ENCODE assay signal across 34 cellular contexts in the genomic region with DNA sequence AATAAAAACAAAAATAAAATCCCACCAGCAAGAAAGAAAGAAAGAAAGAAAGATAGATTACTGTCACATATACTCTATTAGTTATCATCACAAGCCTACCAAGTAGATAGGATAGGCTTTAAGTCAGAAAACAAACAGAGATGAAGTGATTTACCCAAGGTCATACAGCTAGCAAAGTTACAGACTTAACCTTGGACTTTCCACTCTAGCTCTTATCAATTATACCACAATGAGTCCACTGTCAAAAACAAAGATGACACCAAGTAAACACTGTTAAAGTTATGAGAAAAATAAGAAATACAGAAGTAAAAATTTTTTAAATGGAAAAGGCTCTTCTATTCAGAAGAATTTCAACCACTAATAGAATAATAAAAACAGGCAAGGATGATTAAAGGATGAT.
"Had no signal": no experiment of that assay in that cellular context is flagged by ENCODE, and none has a peak within 500 bp of the region (broad histone marks: within the 10 kb centered on the region; RNA-seq: fewer than 3 reads in every experiment).

No MANE protein-coding gene starts in this region.

- ATAC-seq: activated naive CD4-positive, alpha-beta T cell treated with anti-CD3 and anti-CD28 coated beads, Interleukin-2, amount 50 U/mL, for 72 hours; activated naive CD8-positive, alpha-beta T cell treated with anti-CD3 and anti-CD28 coated beads, Interleukin-2, amount 50 U/mL, for 24 hours; activated T-cell treated with anti-CD3 and anti-CD28 coated beads, Interleukin-2, amount 50 U/mL, for 4 hours; activated T-cell treated with anti-CD3 and anti-CD28 coated beads, Interleukin-2, amount 50 U/mL, for 72 hours; activated T-helper 17 cell treated with anti-CD3 and anti-CD28 coated beads, Interleukin-2, amount 50 U/mL, for 72 hours; body of pancreas had no signal

- H3K27me3 ChIP-seq: adrenal gland, ascending aorta, body of pancreas, brain microvascular endothelial cell, breast epithelium, cardiac muscle cell had no signal

- H3K27ac ChIP-seq: adrenal gland, ascending aorta, body of pancreas, brain microvascular endothelial cell, breast epithelium, cardiac muscle cell had no signal

- DNase-seq: activated effector memory CD4-positive, alpha-beta T cell treated with anti-CD3 and anti-CD28 coated beads, Interleukin-2, amount 50 U/mL, for 16 hours; activated effector memory CD4-positive, alpha-beta T cell treated with Interleukin-2 at 50 U/mL for 16 hours; activated gamma-delta T cell; activated gamma-delta T cell treated with Interleukin-2 at 50 U/mL for 16 hours; activated naive CD4-positive, alpha-beta T cell; activated naive CD4-positive, alpha-beta T cell treated with anti-CD3 and anti-CD28 coated beads for 36 hours; activated naive CD4-positive, alpha-beta T cell treated with anti-CD3 and anti-CD28 coated beads, Interleukin-2, amount 10 ng/mL, durations not matched to agents 7 days and 5 days; activated naive CD4-positive, alpha-beta T cell treated with anti-CD3 and anti-CD28 coated beads, Interleukin-2, amount 50 U/mL, for 16 hours; activated naive CD4-positive, alpha-beta T cell treated with Interleukin-2 at 50 U/mL for 16 hours; activated naive CD8-positive, alpha-beta T cell treated with anti-CD3 and anti-CD28 coated beads for 36 hours; activated naive CD8-positive, alpha-beta T cell treated with anti-CD3 and anti-CD28 coated beads, Interleukin-2, amount 10 ng/mL, durations not matched to agents 7 days and 5 days; activated naive CD8-positive, alpha-beta T cell treated with anti-CD3 and anti-CD28 coated beads, Interleukin-2, amount 50 U/mL, for 24 hours; activated T-cell treated with anti-CD3 and anti-CD28 coated beads, Interleukin-2, amount 50 U/mL, for 1 hour; activated T-cell treated with anti-CD3 and anti-CD28 coated beads, Interleukin-2, amount 50 U/mL, for 24 hours; activated T-cell treated with anti-CD3 and anti-CD28 coated beads, Interleukin-2, amount 50 U/mL, for 4 hours; activated T-cell treated with anti-CD3 and anti-CD28 coated beads, Interleukin-2, amount 50 U/mL, for 48 hours; activated T-cell treated with anti-CD3 and anti-CD28 coated beads, Interleukin-2, amount 50 U/mL, for 72 hours; adrenal gland; amniotic stem cell; amygdala; anterior cingulate cortex; aorta; body of pancreas; brain microvascular endothelial cell; caudate nucleus; central memory CD4-positive, alpha-beta T cell; cerebellar nuclear complex had no signal

- H3K9me3 ChIP-seq: adrenal gland, ascending aorta, body of pancreas, breast epithelium had no signal

- H3K4me3 ChIP-seq: adrenal gland, ascending aorta, body of pancreas, breast epithelium, cardiac muscle cell had no signal

- FAIRE-seq: astrocyte, bronchial epithelial cell had no signal

- H3K4me1 ChIP-seq: ascending aorta, body of pancreas, breast epithelium had no signal
